ENCODE assay signal across 9 cellular contexts in the genomic region with DNA sequence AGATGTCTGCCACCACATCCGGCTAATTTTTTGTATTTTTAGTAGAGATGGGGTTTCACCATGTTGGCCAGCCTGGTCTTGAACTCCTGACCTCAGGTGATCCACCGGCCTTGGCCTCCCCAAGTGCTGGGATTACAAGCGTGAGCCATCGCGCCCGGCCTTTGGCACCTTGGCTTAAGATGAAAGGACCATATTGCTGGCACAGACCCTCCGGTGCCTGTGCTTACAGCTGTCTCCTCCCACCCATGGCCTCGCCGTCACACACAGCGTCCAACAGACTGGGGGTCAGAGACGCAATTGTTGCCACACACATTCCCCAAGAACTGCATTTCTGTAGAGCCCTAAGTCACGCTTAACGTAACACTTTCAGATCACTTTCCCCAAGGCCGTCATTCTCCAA. TPM values are rescaled to one million over a fixed set of nuclear protein-coding genes. Genes with fewer than 3 reads are reported as not detected.
"Had no signal": no experiment of that assay in that cellular context is flagged by ENCODE, and none has a peak within 500 bp of the region (broad histone marks: within the 10 kb centered on the region; RNA-seq: fewer than 3 reads in every experiment).

No MANE protein-coding gene starts in this region.

RNA-seq across cellular contexts. Expression of gene DRD1, which starts 2.4 kb away (rescaled TPM):
- total RNA-seq: OCI-LY7, PC-3, PC-9, Right ventricle myocardium inferior, Right ventricle myocardium superior, RPMI7951, SJCRH30, SK-MEL-5 had no signal
- polyA plus RNA-seq: SK-N-SH had no signal
